ENCODE assay signal across 17 cellular contexts in genomic region chr4:165426331-165426730, GRCh38. TPM values are rescaled to one million over a fixed set of nuclear protein-coding genes. Genes with fewer than 3 reads are reported as not detected.
"Had no signal": no experiment of that assay in that cellular context is flagged by ENCODE, and none has a peak within 500 bp of the region (broad histone marks: within the 10 kb centered on the region; RNA-seq: fewer than 3 reads in every experiment).

No MANE protein-coding gene starts in this region.

- H3K27ac Mint-ChIP-seq: dendritic cell treated with granulocyte-macrophage colony-stimulating factor and Interleukin-4, amounts not matched to agents 40 ng/mL and 50 ng/mL, for 4 days; naive thymus-derived CD4-positive, alpha-beta T cell had no signal

- H3K36me3 ChIP-seq: neutrophil, right atrium auricular region, sigmoid colon, transverse colon had no signal

- H3K27me3 ChIP-seq: neutrophil, right atrium auricular region, sigmoid colon, testis, transverse colon had no signal

- H3K4me1 ChIP-seq: psoas muscle, right atrium auricular region, sigmoid colon, transverse colon had no signal

- H3K9me3 ChIP-seq: neutrophil, psoas muscle, sigmoid colon, testis, transverse colon had no signal

- H3K4me3 ChIP-seq: psoas muscle, right atrium auricular region, sigmoid colon, testis, transverse colon had no signal

- DNase-seq: erythroblast; foreskin melanocyte; hippocampal formation; kidney glomerular epithelial cell; mammary epithelial cell; psoas muscle; sigmoid colon; small intestine; stimulated activated CD4-positive, alpha-beta T cell treated with anti-CD3 and anti-CD28 coated beads, Interleukin-12 subunit alpha, Interleukin-12 subunit beta, amount 100 ng/mL, for 4 hours; stimulated activated CD4-positive, alpha-beta T cell treated with anti-CD3 and anti-CD28 coated beads, Interleukin-2, amount 100 ng/mL, for 48 hours; stimulated activated naive CD4-positive, alpha-beta T cell treated with Interleukin-2 at 50 U/mL for 16 hours; testis; transverse colon had no signal

- ATAC-seq: naive thymus-derived CD4-positive, alpha-beta T cell; psoas muscle had no signal

- H3K36me3 Mint-ChIP-seq: naive thymus-derived CD4-positive, alpha-beta T cell had no signal

- H3K27me3 Mint-ChIP-seq: dendritic cell treated with granulocyte-macrophage colony-stimulating factor and Interleukin-4, amounts not matched to agents 40 ng/mL and 50 ng/mL, for 4 days had no signal

- H3K27ac ChIP-seq: neutrophil, psoas muscle, right atrium auricular region, sigmoid colon, testis, transverse colon had no signal

- H3K4me3 Mint-ChIP-seq: dendritic cell treated with granulocyte-macrophage colony-stimulating factor and Interleukin-4, amounts not matched to agents 40 ng/mL and 50 ng/mL, for 4 days; naive thymus-derived CD4-positive, alpha-beta T cell had no signal

- H3K9me3 Mint-ChIP-seq: dendritic cell treated with granulocyte-macrophage colony-stimulating factor and Interleukin-4, amounts not matched to agents 40 ng/mL and 50 ng/mL, for 4 days had no signal

- H3K4me1 Mint-ChIP-seq: naive thymus-derived CD4-positive, alpha-beta T cell had no signal

RNA-seq across cellular contexts. Expression of gene CPE, which starts 47.5 kb away (rescaled TPM):
- total RNA-seq: naive thymus-derived CD4-positive, alpha-beta T cell had no signal
